In genomic region chr1:29756901-29757729, GRCh38 we compare ENCODE assay signal across 23 cellular contexts.
"Had no signal": no experiment of that assay in that cellular context is flagged by ENCODE, and none has a peak within 500 bp of the region (broad histone marks: within the 10 kb centered on the region; RNA-seq: fewer than 3 reads in every experiment).

No MANE protein-coding gene starts in this region.

- H3K4me1 ChIP-seq: esophagus squamous epithelium, sigmoid colon, suprapubic skin, tibial nerve had no signal

- H3K36me3 ChIP-seq: brain microvascular endothelial cell, esophagus squamous epithelium, neutrophil, ovary, sigmoid colon, suprapubic skin, tibial nerve had no signal

- H3K27me3 ChIP-seq: brain microvascular endothelial cell, neutrophil, ovary, tibial nerve had no signal

- FAIRE-seq: astrocyte, islet of Langerhans, small intestine, urothelium cell line had no signal

- DNase-seq: activated CD4-positive, alpha-beta memory T cell treated with anti-CD3 and anti-CD28 coated beads for 36 hours; activated CD4-positive, alpha-beta T cell treated with anti-CD3 and anti-CD28 coated beads for 4 hours; activated gamma-delta T cell treated with Interleukin-2 at 50 U/mL for 16 hours; activated naive CD4-positive, alpha-beta T cell treated with anti-CD3 and anti-CD28 coated beads, Interleukin-2, amount 50 U/mL, for 16 hours; activated T-cell treated with anti-CD3 and anti-CD28 coated beads, Interleukin-2, amount 50 U/mL, for 4 hours; amniotic stem cell; brain microvascular endothelial cell; esophagus squamous epithelium; foreskin melanocyte; left cardiac atrium; ovary; sigmoid colon; small intestine; stimulated activated CD4-positive, alpha-beta T cell treated with anti-CD3 and anti-CD28 coated beads, Interleukin-4, amount 100 ng/mL, for 24 hours; stimulated activated naive CD4-positive, alpha-beta T cell; T-helper 1 cell had no signal

- ATAC-seq: activated T-cell treated with anti-CD3 and anti-CD28 coated beads, Interleukin-2, amount 50 U/mL, for 4 hours; activated T-helper 17 cell treated with anti-CD3 and anti-CD28 coated beads, Interleukin-2, amount 50 U/mL, for 72 hours; left cardiac atrium had no signal

- H3K27ac ChIP-seq: brain microvascular endothelial cell, esophagus squamous epithelium, neutrophil, ovary, sigmoid colon, suprapubic skin, tibial nerve had no signal

- H3K9me3 ChIP-seq: esophagus squamous epithelium, neutrophil, ovary, sigmoid colon, suprapubic skin, tibial nerve had no signal

- H3K4me3 ChIP-seq: esophagus squamous epithelium, ovary, sigmoid colon, suprapubic skin, tibial nerve had no signal
